ENCODE assay signal across 11 cellular contexts in the genomic region with DNA sequence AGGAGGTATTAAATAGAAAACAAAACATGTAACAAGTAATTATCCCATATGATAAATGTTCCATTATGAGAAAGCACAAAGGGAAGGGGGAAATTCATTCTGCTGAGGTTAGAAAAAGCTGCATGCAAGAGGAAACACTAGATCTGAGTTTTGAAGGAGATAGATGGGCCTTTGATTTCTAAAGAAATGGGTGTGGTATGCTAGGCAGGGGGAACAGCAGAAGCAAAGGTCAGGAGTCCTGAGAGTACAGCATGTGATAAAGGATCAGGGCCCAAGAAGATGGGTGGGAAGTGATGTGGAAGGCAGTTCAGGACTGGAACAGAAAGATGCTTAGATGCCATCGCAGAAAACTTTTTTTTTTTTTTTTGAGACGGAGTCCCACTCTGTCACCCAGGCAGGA.
DNase-seq lines count a peak whose midpoint lies in the region; ATAC-seq and TF ChIP-seq lines count a peak whose summit lies in the region.
"Had no signal": no experiment of that assay in that cellular context is flagged by ENCODE, and none has a peak within 500 bp of the region (broad histone marks: within the 10 kb centered on the region; RNA-seq: fewer than 3 reads in every experiment).

No MANE protein-coding gene starts in this region.

- no peak overlapping the region for H3K9ac ChIP-seq in MM.1S (ENCODE audit: low read length)

- no peaks in the 10 kb centered on the region for H3K9me2 ChIP-seq in MM.1S (replicated peaks; ENCODE audit: insufficient read depth, low read length)

- no peaks in the 10 kb centered on the region for H4K20me1 ChIP-seq in MM.1S (ENCODE audit: insufficient read depth, low read length)

- no peak for TF ChIP-seq CTCF in MM.1S (IDR thresholded peaks at IDR 0.05; ENCODE audit: low read length)
- no peak for TF ChIP-seq CTCF in foreskin keratinocyte (conservative IDR thresholded peaks at IDR 0.05)
- no peak for TF ChIP-seq CTCF in osteocyte (IDR thresholded peaks at IDR 0.05)
- TF ChIP-seq CTCF in psoas muscle (IDR thresholded peaks at IDR 0.05), result no peak

- H3K79me2 ChIP-seq in MM.1S (ENCODE audit: low read length), result no peaks in the 10 kb centered on the region

- intact Hi-C loops in psoas muscle (cut with DNase I), result loop anchor here (1.0 to 10.0 kb wide), 8 partner anchors 181 to 666 kb away; no protein-coding TSS in a partner anchor

- DNase-seq in CD1c-positive myeloid dendritic cell (ENCODE audit: extremely low spot score) (peak; percentile 9), MM.1S (no peak), foreskin keratinocyte (no peak), osteocyte (ENCODE audit: extremely low spot score, unreplicated experiment) (no peak), germinal center (ENCODE audit: low spot score) (no peak), GOT3 (lab: John Stamatoyannopoulos, UW) (no peak), AG08396 (ENCODE audit: low spot score) (no peak), psoas muscle (no peak)
- DNase-seq: NK-92 treated with Interleukin-12 subunit alpha and Interleukin-12 subunit beta, amount 100 ng/mL, for 24 hours had no signal

- no peak overlapping the region for H3K4me2 ChIP-seq in MM.1S (ENCODE audit: low read depth, low read length)

- H3F3A ChIP-seq in MM.1S (ENCODE audit: insufficient read depth, low read length), result 0 out of 2 replicates have a peak, but pooled peaks cover 2% of the 10 kb centered on the region

- H3K27ac ChIP-seq in MM.1S (ENCODE audit: low read length), result no peak overlapping the region
- peak overlapping the region; percentile 20 for H3K27ac ChIP-seq in foreskin keratinocyte
- no peak overlapping the region for H3K27ac ChIP-seq in psoas muscle

- H3K27me3 Mint-ChIP-seq in osteocyte (ENCODE audit: unreplicated experiment), result no peaks in the 10 kb centered on the region

- H3K4me1 Mint-ChIP-seq in osteocyte (ENCODE audit: unreplicated experiment), result peaks cover 50% of the 10 kb centered on the region

- H3K9me3 Mint-ChIP-seq in osteocyte (ENCODE audit: unreplicated experiment), result no peaks in the 10 kb centered on the region

- WGBS in psoas muscle, 3 donors, result 80 to 93% (median 92%) methylated on average over 2 of the region's 2 CpGs

- H3K4me3 Mint-ChIP-seq in osteocyte (ENCODE audit: unreplicated experiment), result no peak overlapping the region
- H3K4me3 Mint-ChIP-seq: CD14-positive monocyte had no signal

- no peak overlapping the region for H3K4me3 ChIP-seq in MM.1S (ENCODE audit: low read length)
- no peak overlapping the region for H3K4me3 ChIP-seq in psoas muscle

- no peaks in the 10 kb centered on the region for H3K9me3 ChIP-seq in MM.1S (replicated peaks; ENCODE audit: insufficient read depth, low read length)
- H3K9me3 ChIP-seq in psoas muscle, result no peaks in the 10 kb centered on the region
- H3K9me3 ChIP-seq: BE2C had no signal

- peak overlapping the region; percentile 89 for H3K27ac Mint-ChIP-seq in osteocyte (ENCODE audit: unreplicated experiment)

- H3K36me3 Mint-ChIP-seq in osteocyte (ENCODE audit: unreplicated experiment), result peaks cover 4% of the 10 kb centered on the region
- H3K36me3 Mint-ChIP-seq: CD14-positive monocyte had no signal

- H3K27me3 ChIP-seq in MM.1S (replicated peaks; ENCODE audit: insufficient read depth, low read length), result no peaks in the 10 kb centered on the region
- H3K27me3 ChIP-seq in foreskin keratinocyte, result no peaks in the 10 kb centered on the region
- no peaks in the 10 kb centered on the region for H3K27me3 ChIP-seq in psoas muscle (ENCODE audit: insufficient read depth in 3 of 3, low read length in 2 of 3)
- H3K27me3 ChIP-seq: BE2C had no signal

- no peak for ATAC-seq in foreskin keratinocyte
- no peak for ATAC-seq in psoas muscle

- H3K4me1 ChIP-seq in MM.1S (ENCODE audit: low read length), result peaks cover 27% of the 10 kb centered on the region
- H3K4me1 ChIP-seq in foreskin keratinocyte, result peaks cover 4% of the 10 kb centered on the region
- H3K4me1 ChIP-seq in psoas muscle, result peaks cover 5% of the 10 kb centered on the region

- no peaks in the 10 kb centered on the region for H3K36me3 ChIP-seq in MM.1S (replicated peaks; ENCODE audit: insufficient read depth, low read length)
- H3K36me3 ChIP-seq in psoas muscle (ENCODE audit: insufficient read depth in 1 of 2, low read depth in 1 of 2), result no peaks in the 10 kb centered on the region
- H3K36me3 ChIP-seq: BE2C had no signal

- H2AFZ ChIP-seq in MM.1S (ENCODE audit: low read length), result peak overlapping the region; percentile 48
